8 cellular contexts compared by ENCODE assay signal in genomic region chr2:240565267-240566202, GRCh38. TPM values are rescaled to one million over a fixed set of nuclear protein-coding genes. Genes with fewer than 3 reads are reported as not detected.
DNase-seq lines count a peak whose midpoint lies in the region; ATAC-seq and TF ChIP-seq lines count a peak whose summit lies in the region.

No MANE protein-coding gene starts in this region.

- peaks cover 7% of the 10 kb centered on the region for H3K27me3 Mint-ChIP-seq in type B pancreatic cell

- peak overlapping the region; percentile 81 for H3K27ac Mint-ChIP-seq in type B pancreatic cell

- no peaks in the 10 kb centered on the region for H3K27me3 ChIP-seq in parathyroid adenoma (ENCODE audit: control insufficient read depth, insufficient read depth, low read length)

- H3K4me3 ChIP-seq in fibroblast of mammary gland (ENCODE audit: control insufficient read depth, low read depth, low read length) (no peak overlapping the region), parathyroid adenoma (ENCODE audit: low read depth, low read length) (peak overlapping the region; percentile 54)

- H3K4me1 Mint-ChIP-seq in type B pancreatic cell (ENCODE audit: unreplicated experiment): peaks cover 12% of the 10 kb centered on the region

- peak overlapping the region; percentile 66 for H3K4me3 Mint-ChIP-seq in type B pancreatic cell

- peaks cover 24% of the 10 kb centered on the region for H3K4me1 ChIP-seq in parathyroid adenoma

- no peaks in the 10 kb centered on the region for H3K36me3 ChIP-seq in parathyroid adenoma (ENCODE audit: control insufficient read depth, insufficient read depth, low read length)

- no peaks in the 10 kb centered on the region for H3K9me3 ChIP-seq in parathyroid adenoma (ENCODE audit: control insufficient read depth, low read length)

- peak overlapping the region; percentile 59 for H3K27ac ChIP-seq in parathyroid adenoma

- peak overlapping the region; percentile 89 for H2AFZ ChIP-seq in parathyroid adenoma

- DNase-seq in NCI-H82 (lab: John Stamatoyannopoulos, UW) (peak; percentile 51), NCI-H82 treated with DMSO at 0.1 percent for 48 hours (lab: John Stamatoyannopoulos, UW; ENCODE audit: unreplicated experiment) (no peak), OCI-M2 (lab: John Stamatoyannopoulos, UW; ENCODE audit: unreplicated experiment) (peak; percentile 32), activated T-cell treated with anti-CD3 and anti-CD28 coated beads for 48 hours (ENCODE audit: low read depth) (peak; percentile 83), fibroblast of mammary gland (ENCODE audit: low read depth) (peak; percentile 57), type B pancreatic cell (ENCODE audit: extremely low spot score, unreplicated experiment) (peak; percentile 67)

- no peak overlapping the region for H3K9ac ChIP-seq in parathyroid adenoma

- no peaks in the 10 kb centered on the region for H3K9me3 Mint-ChIP-seq in type B pancreatic cell

- TF ChIP-seq CTCF in fibroblast of mammary gland (conservative IDR thresholded peaks at IDR 0.05; ENCODE audit: control insufficient read depth, insufficient read depth, low read depth, low read length) (no peak), parathyroid adenoma (IDR thresholded peaks at IDR 0.05) (no peak), type B pancreatic cell (conservative IDR thresholded peaks at IDR 0.05) (no peak)

- ATAC-seq in HG03060 (IDR thresholded peaks at IDR 0.05; ENCODE audit: low read depth, unreplicated experiment): peak; percentile 34

- H3K4me2 ChIP-seq in parathyroid adenoma (ENCODE audit: low read length): peak overlapping the region; percentile 81

- H3K36me3 Mint-ChIP-seq in type B pancreatic cell: peaks cover 9% of the 10 kb centered on the region

- H3K79me2 ChIP-seq in parathyroid adenoma: peaks cover 2% of the 10 kb centered on the region

RNA-seq across cellular contexts. Expression of gene RNPEPL1, which starts 2.7 kb away (rescaled TPM):
- total RNA-seq in type B pancreatic cell (ENCODE audit: low replicate concordance): 40.5 and 66.4 TPM in 2 replicates

RNA-seq across cellular contexts. Expression of gene DUSP28, which starts 5.4 kb away (rescaled TPM):
- 4.3 and 6.4 TPM in 2 replicates for total RNA-seq in type B pancreatic cell (ENCODE audit: low replicate concordance)

RNA-seq across cellular contexts. Expression of gene ANKMY1, which starts 7.7 kb away (rescaled TPM):
- total RNA-seq in type B pancreatic cell (ENCODE audit: low replicate concordance): 13.4 and 16.8 TPM in 2 replicates

RNA-seq across cellular contexts. Expression of gene CAPN10, which starts 21.0 kb away (rescaled TPM):
- 36.3 and 55.2 TPM in 2 replicates for total RNA-seq in type B pancreatic cell (ENCODE audit: low replicate concordance)

RNA-seq across cellular contexts. Expression of gene GPR35, which starts 59.7 kb away (rescaled TPM):
- 3.6 and 3.9 TPM in 2 replicates for total RNA-seq in type B pancreatic cell (ENCODE audit: low replicate concordance)
